16 cellular contexts compared by ENCODE assay signal in the genomic region with DNA sequence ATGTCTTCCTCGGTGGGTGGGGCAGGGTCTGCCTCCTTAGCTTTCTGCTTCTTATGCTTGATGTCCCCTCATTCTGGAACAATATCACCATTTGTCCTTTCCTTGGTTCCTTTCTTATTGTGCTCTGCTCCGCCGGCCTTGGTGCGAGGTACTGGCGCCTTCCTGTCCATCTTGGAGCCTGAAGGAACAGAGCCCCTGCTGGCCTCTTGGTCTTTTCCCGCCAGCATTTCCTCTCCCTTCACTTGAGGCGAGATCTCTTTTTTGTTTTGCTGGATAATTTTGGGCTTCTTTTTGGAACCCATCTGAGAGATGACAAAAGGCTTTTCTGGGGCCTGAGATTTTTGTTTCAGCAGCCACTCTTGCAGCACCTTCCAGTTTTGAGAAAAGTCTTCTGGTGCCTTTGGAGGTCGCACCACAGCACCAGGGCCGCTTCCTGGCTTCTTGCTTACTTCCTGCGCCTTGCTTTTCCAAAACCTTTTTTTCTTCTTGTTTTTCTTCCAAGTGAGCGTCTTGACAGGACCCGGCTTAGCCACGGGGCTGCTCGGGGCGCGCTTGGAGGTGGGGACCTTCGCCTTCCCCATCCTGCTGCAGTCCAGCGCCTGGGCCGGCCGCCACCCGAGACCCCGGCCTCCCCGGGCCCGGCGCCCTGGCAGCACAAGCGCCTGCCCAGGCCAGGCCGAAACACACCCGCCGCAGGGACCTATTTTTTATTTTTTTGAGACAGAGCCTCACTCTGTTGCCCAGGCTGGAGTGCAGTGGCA.
"Had no signal": no experiment of that assay in that cellular context is flagged by ENCODE, and none has a peak within 500 bp of the region (broad histone marks: within the 10 kb centered on the region; RNA-seq: fewer than 3 reads in every experiment).

No MANE protein-coding gene starts in this region.

- DNase-seq: activated CD4-positive, alpha-beta T cell treated with anti-CD3 and anti-CD28 coated beads, Interleukin-2, amount 50 U/mL, for 48 hours; activated gamma-delta T cell; activated T-cell treated with anti-CD3 and anti-CD28 coated beads, Interleukin-2, amount 50 U/mL, for 72 hours; cerebellar nuclear complex; lower lobe of right lung; midbrain; pancreas; stimulated activated CD4-positive, alpha-beta T cell treated with anti-CD3 and anti-CD28 coated beads, Interleukin-15, amount 100 ng/mL, for 24 hours; stimulated activated CD4-positive, alpha-beta T cell treated with anti-CD3 and anti-CD28 coated beads, Interleukin-4, amount 100 ng/mL, for 1 hour; stimulated activated naive CD4-positive, alpha-beta T cell treated with Interleukin-2 at 50 U/mL for 16 hours had no signal

- FAIRE-seq: frontal cortex, pancreas, urothelium cell line had no signal

- ATAC-seq: activated T-cell treated with anti-CD3 and anti-CD28 coated beads, Interleukin-2, amount 50 U/mL, for 72 hours; lower lobe of right lung; pancreas; SK-N-SH treated with all-trans-retinoic acid at 6 μM for 48 hours had no signal

- H3K4me3 Mint-ChIP-seq: activated T-cell treated with anti-CD3 and anti-CD28 coated beads, Interleukin-2, amount 50 U/mL, for 72 hours had no signal

- H3K9me3 ChIP-seq: ascending aorta, lower lobe of right lung, pancreas, thoracic aorta had no signal

- H3K27me3 ChIP-seq: ascending aorta, breast epithelium, pancreas had no signal

- H3K36me3 ChIP-seq: ascending aorta, breast epithelium, lower lobe of right lung, pancreas, thoracic aorta had no signal

- H3K27ac Mint-ChIP-seq: activated T-cell treated with anti-CD3 and anti-CD28 coated beads, Interleukin-2, amount 50 U/mL, for 72 hours had no signal

- H3K4me3 ChIP-seq: ascending aorta, breast epithelium, lower lobe of right lung, pancreas, thoracic aorta had no signal

- H3K4me1 ChIP-seq: breast epithelium, pancreas had no signal

- H3K27ac ChIP-seq: ascending aorta, breast epithelium, lower lobe of right lung, pancreas, thoracic aorta had no signal
